In the genomic region with DNA sequence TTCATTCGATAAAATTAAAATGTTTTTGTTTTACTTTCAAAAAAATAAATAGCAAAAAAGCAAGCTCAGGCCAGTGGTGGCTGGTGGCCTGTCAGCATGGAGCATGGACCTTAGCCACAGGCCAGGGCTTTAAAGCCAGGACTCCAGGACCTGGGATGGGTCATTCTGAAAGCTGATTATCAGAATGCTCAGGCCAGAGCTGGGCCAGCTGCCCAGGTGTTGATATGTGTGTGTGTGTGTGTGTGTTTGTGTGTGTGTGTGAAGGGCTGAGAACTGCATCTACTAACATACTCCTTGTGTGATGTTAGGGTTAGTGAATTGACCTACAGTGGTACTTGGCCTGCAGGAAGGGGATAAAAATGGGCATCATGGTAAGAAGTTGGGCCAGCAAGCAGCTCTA, we compare ENCODE assay signal across 14 cellular contexts. TPM values are rescaled to one million over a fixed set of nuclear protein-coding genes. Genes with fewer than 3 reads are reported as not detected.
DNase-seq lines count a peak whose midpoint lies in the region; ATAC-seq and TF ChIP-seq lines count a peak whose summit lies in the region.
"Had no signal": no experiment of that assay in that cellular context is flagged by ENCODE, and none has a peak within 500 bp of the region (broad histone marks: within the 10 kb centered on the region; RNA-seq: fewer than 3 reads in every experiment).

No MANE protein-coding gene starts in this region.

- no peak for TF ChIP-seq RAD21 in IMR-90 (IDR thresholded peaks at IDR 0.05; ENCODE audit: low read length)

- peak overlapping the region; percentile 4 for H3K14ac ChIP-seq in IMR-90 (replicated peaks; ENCODE audit: low read depth, low read length)

- H3K4ac ChIP-seq in IMR-90 (ENCODE audit: low read depth, low read length), result peak overlapping the region; percentile 21

- H4K5ac ChIP-seq in IMR-90 (ENCODE audit: low read depth, low read length), result no peak overlapping the region

- in situ Hi-C loops in IMR-90 (cut with MboI; ENCODE audit: low sequenced_read_pairs), result no loop called here

- no TSS peak for BruUV-seq in IMR-90 (replicated peaks; lab: Mats Ljungman, UMichigan)

- H3K4me3 ChIP-seq in IMR-90 (ENCODE audit: insufficient read depth, low read depth, low read length) (no peak overlapping the region), cardiac muscle cell (no peak overlapping the region), right cardiac atrium (ENCODE audit: low read length) (no peak overlapping the region), thoracic aorta (no peak overlapping the region), gastroesophageal sphincter (no peak overlapping the region)
- H3K4me3 ChIP-seq: A549 had no signal

- no peak overlapping the region for H2AK9ac ChIP-seq in IMR-90 (replicated peaks; ENCODE audit: low read depth, low read length, poor library complexity)

- WGBS in IMR-90 (ENCODE audit: extremely low coverage in 2 of 2, insufficient read length in 1 of 2), 2 experiments, result no CpG with 5 or more reads among the region's 1 CpG
- WGBS in right cardiac atrium, result 82% methylated on average over 1 of the region's 1 CpG
- WGBS in gastroesophageal sphincter (ENCODE audit: low coverage in 1 of 2), 2 donors, result 48 to 86% methylated on average over 1 of the region's 1 CpG

- H3K4me1 ChIP-seq in IMR-90 (ENCODE audit: control insufficient read depth, insufficient read depth, low read length), result peaks cover 18% of the 10 kb centered on the region
- peaks cover 59% of the 10 kb centered on the region for H3K4me1 ChIP-seq in cardiac muscle cell (ENCODE audit: low read depth)
- peaks cover 7% of the 10 kb centered on the region for H3K4me1 ChIP-seq in right cardiac atrium (ENCODE audit: control insufficient read depth, insufficient read depth, low read length)
- peaks cover 37 to 92% of the 10 kb centered on the region in 2 donors for H3K4me1 ChIP-seq in thoracic aorta (ENCODE audit: control insufficient read depth in 1 of 2, low read depth in 2 of 2)
- peaks cover 0 to 9% (median 0%) of the 10 kb centered on the region in 3 donors for H3K4me1 ChIP-seq in gastroesophageal sphincter
- H3K4me1 ChIP-seq: A549, Caco-2 had no signal

- no peak overlapping the region for H3K56ac ChIP-seq in IMR-90 (ENCODE audit: extremely low read depth, insufficient read depth, low read length)

- H3K27me3 ChIP-seq in IMR-90 (ENCODE audit: control insufficient read depth, insufficient read depth, low read length) (no peaks in the 10 kb centered on the region), cardiac muscle cell (no peaks in the 10 kb centered on the region), right cardiac atrium (ENCODE audit: control insufficient read depth, insufficient read depth) (no peaks in the 10 kb centered on the region), thoracic aorta (replicated peaks; ENCODE audit: insufficient read depth) (no peaks in the 10 kb centered on the region), gastroesophageal sphincter (no peaks in the 10 kb centered on the region)

- no peak overlapping the region for H2BK20ac ChIP-seq in IMR-90 (ENCODE audit: low read depth, low read length)

- CTCF ChIA-PET in IMR-90 (lab: Yijun Ruan, JAX), result interaction anchor here (0.6 kb wide), 1 partner anchor 224 kb away, joined by 3 read pairs; no protein-coding TSS in a partner anchor

- no peak overlapping the region for H3K4me2 ChIP-seq in IMR-90 (ENCODE audit: low read depth, low read length)
- H3K4me2 ChIP-seq: A549 had no signal

- intact Hi-C loops in IMR-90 (cut with micrococcal nuclease) (no loop called here), right cardiac atrium (cut with DNase I) (no loop called here)

- H2BK15ac ChIP-seq in IMR-90 (ENCODE audit: low read depth, low read length), result peak overlapping the region; percentile 35; the same call in 1 of the 3 replicates

- no peaks in the 10 kb centered on the region for H3K9me3 ChIP-seq in IMR-90 (ENCODE audit: control insufficient read depth, insufficient read depth, low read length)
- no peaks in the 10 kb centered on the region for H3K9me3 ChIP-seq in cardiac muscle cell (ENCODE audit: low read depth)
- no peaks in the 10 kb centered on the region for H3K9me3 ChIP-seq in right cardiac atrium (ENCODE audit: control insufficient read depth, low read length)
- H3K9me3 ChIP-seq in thoracic aorta, result no peaks in the 10 kb centered on the region
- no peaks in the 10 kb centered on the region for H3K9me3 ChIP-seq in gastroesophageal sphincter
- H3K9me3 ChIP-seq: A549, Caco-2 had no signal

- peak overlapping the region; percentile 40 for H2AK5ac ChIP-seq in IMR-90 (ENCODE audit: low read depth, low read length)

- no peak overlapping the region for H3K9ac ChIP-seq in IMR-90 (ENCODE audit: low read depth, low read length)

- no peak overlapping the region for H4K91ac ChIP-seq in IMR-90 (ENCODE audit: insufficient read depth, low read depth, low read length)

- no peak overlapping the region for H2AFZ ChIP-seq in IMR-90 (replicated peaks; ENCODE audit: low read length, poor library complexity)

- no peak overlapping the region for H4K8ac ChIP-seq in IMR-90 (ENCODE audit: low read depth in 2 of 2, low read length in 2 of 2)

- H3K9me1 ChIP-seq in IMR-90 (ENCODE audit: insufficient read depth, low read length), result peaks cover 35% of the 10 kb centered on the region

- H3K23ac ChIP-seq in IMR-90 (ENCODE audit: low read depth, low read length), result no peak overlapping the region

- POLR2A ChIA-PET in IMR-90 (lab: Charles Lee; ENCODE audit: unreplicated experiment), result no interaction called here

- H2BK120ac ChIP-seq in IMR-90 (ENCODE audit: low read depth, low read length), result no peak overlapping the region

- H3K79me1 ChIP-seq in IMR-90 (ENCODE audit: low read depth in 1 of 2, low read length in 2 of 2), result peaks cover 50 to 84% of the 10 kb centered on the region in 2 experiments

- H2BK5ac ChIP-seq in IMR-90 (ENCODE audit: low read depth, low read length, poor library complexity, severe bottlenecking), result no peak overlapping the region

- ATAC-seq in IMR-90 (ENCODE audit: low read depth), result no peak
- ATAC-seq in right cardiac atrium, result no peak
- ATAC-seq in thoracic aorta (ENCODE audit: insufficient number of reproducible peaks, low FRiP score, low read depth), result no peak
- no peak for ATAC-seq in gastroesophageal sphincter
- no peak for ATAC-seq in HG02840 (IDR thresholded peaks at IDR 0.05; ENCODE audit: low FRiP score, unreplicated experiment)
- ATAC-seq: A549 had no signal

- H4K20me1 ChIP-seq in IMR-90 (ENCODE audit: insufficient read depth, low read length), result peaks cover 24% of the 10 kb centered on the region; the same call in 1 of the 2 replicates

- no peak overlapping the region for H3K18ac ChIP-seq in IMR-90 (ENCODE audit: low read depth, low read length)

- TF ChIP-seq POLR2A in IMR-90 (IDR thresholded peaks at IDR 0.05; ENCODE audit: low read depth, low read length) (no peak), gastroesophageal sphincter (IDR thresholded peaks at IDR 0.05) (no peak)

- no peak for TF ChIP-seq EP300 in gastroesophageal sphincter (IDR thresholded peaks at IDR 0.05)

- H3K36me3 ChIP-seq in IMR-90 (ENCODE audit: control insufficient read depth, insufficient read depth, low read length) (no peaks in the 10 kb centered on the region), cardiac muscle cell (no peaks in the 10 kb centered on the region), thoracic aorta (no peaks in the 10 kb centered on the region), gastroesophageal sphincter (no peaks in the 10 kb centered on the region)

- DNase-seq in IMR-90 (no peak), cardiac muscle cell (ENCODE audit: low read depth in 1 of 2, low spot score in 1 of 2) (no peak), right cardiac atrium (peak in 2 of 3 donors; percentile 55 to 58), thoracic aorta (ENCODE audit: low spot score) (no peak), AG20443 (ENCODE audit: low spot score) (no peak)
- DNase-seq: Caco-2; CD8-positive, alpha-beta memory T cell; DND-41; GDM1; GOT3; H9 had no signal

- TF ChIP-seq CTCF in IMR-90 (conservative IDR thresholded peaks at IDR 0.05; ENCODE audit: low read depth, low read length) (no peak), cardiac muscle cell (IDR thresholded peaks at IDR 0.05; ENCODE audit: low read depth, low read length) (no peak), thoracic aorta (IDR thresholded peaks at IDR 0.05) (no peak), gastroesophageal sphincter (IDR thresholded peaks at IDR 0.05) (no peak)

- H3K27ac ChIP-seq in IMR-90 (ENCODE audit: insufficient read depth, low read length) (no peak overlapping the region), cardiac muscle cell (peak overlapping the region; percentile 89), right cardiac atrium (ENCODE audit: low read length) (no peak overlapping the region), thoracic aorta (peak overlapping the region; percentile 91 to 95), gastroesophageal sphincter (no peak overlapping the region)
- H3K27ac ChIP-seq: A549 had no signal

- dilution Hi-C loops in IMR-90 (cut with HindIII; ENCODE audit: low sequenced_read_pairs, unreplicated experiment), result no loop called here

TF ChIP-seq in IMR-90, 13 proteins besides CTCF, POLR2A, EP300 and RAD21 (continues in another document):
- TF ChIP-seq MXI1 (IDR thresholded peaks at IDR 0.05; ENCODE audit: borderline replicate concordance, low read depth, low read length) (no peak), RFX5 (IDR thresholded peaks at IDR 0.05; ENCODE audit: low read depth, low read length) (no peak), CHD1 (IDR thresholded peaks at IDR 0.05; ENCODE audit: low read depth, low read length) (no peak), MAFK (IDR thresholded peaks at IDR 0.05; ENCODE audit: low read depth, low read length) (no peak), FOS (IDR thresholded peaks at IDR 0.05; ENCODE audit: low read depth, low read length) (no peak)
- TF ChIP-seq, protein P1, sequence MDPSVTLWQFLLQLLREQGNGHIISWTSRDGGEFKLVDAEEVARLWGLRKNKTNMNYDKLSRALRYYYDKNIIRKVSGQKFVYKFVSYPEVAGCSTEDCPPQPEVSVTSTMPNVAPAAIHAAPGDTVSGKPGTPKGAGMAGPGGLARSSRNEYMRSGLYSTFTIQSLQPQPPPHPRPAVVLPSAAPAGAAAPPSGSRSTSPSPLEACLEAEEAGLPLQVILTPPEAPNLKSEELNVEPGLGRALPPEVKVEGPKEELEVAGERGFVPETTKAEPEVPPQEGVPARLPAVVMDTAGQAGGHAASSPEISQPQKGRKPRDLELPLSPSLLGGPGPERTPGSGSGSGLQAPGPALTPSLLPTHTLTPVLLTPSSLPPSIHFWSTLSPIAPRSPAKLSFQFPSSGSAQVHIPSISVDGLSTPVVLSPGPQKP (IDR thresholded peaks at IDR 0.05; ENCODE audit: borderline replicate concordance, low read depth, low read length), result no peak

RNA-seq across cellular contexts. Expression of a gene that starts 21.5 kb away (rescaled TPM):
- total RNA-seq in IMR-90 (2012; rRNA removed), result 14.2 and 20.6 TPM in 2 replicates
- polyA plus RNA-seq in IMR-90 (2012; rRNA removed), result 3.2 and 3.3 TPM in 2 replicates
- 0.88 and 1.4 TPM in 2 replicates for polyA plus RNA-seq in IMR-90 (2012; cell fraction: cytosol; rRNA removed)
- 0.29 and 2.1 TPM in 2 replicates for polyA plus RNA-seq in IMR-90 (2012; cell fraction: nucleus; rRNA removed; ENCODE audit: low replicate concordance)
- total RNA-seq in cardiac muscle cell, result 94.7 and 121 TPM in 2 replicates
- 55.1 and 71.7 TPM in 2 replicates for polyA plus RNA-seq in cardiac muscle cell
- total RNA-seq in right cardiac atrium, result 100 to 1,000 TPM in 1 of 4 donors, 10 to 100 TPM in 3; 82.5 to 130 (median 86.2) TPM
- polyA plus RNA-seq in right cardiac atrium, result 7.6 TPM
- 10 to 100 TPM; 45.9 to 84.2 TPM for total RNA-seq in thoracic aorta
- 1 to 10 TPM; 2.0 to 8.2 (median 3.6) TPM for total RNA-seq in gastroesophageal sphincter
- total RNA-seq: CD8-positive, alpha-beta memory T cell had no signal

Comparison
In these comparisons a context has a peak if more than half of its experiments do, and no peak if none do; other contexts are left out.
1. DNase-seq: peak in right cardiac atrium (2 of 3); none in IMR-90 (single experiment), cardiac muscle cell (0 of 2), thoracic aorta (single experiment) and AG20443 (single experiment).
2. H3K27ac ChIP-seq: peak in cardiac muscle cell (single experiment) and thoracic aorta (2 of 2); none in IMR-90 (single experiment), right cardiac atrium (single experiment) and gastroesophageal sphincter (0 of 4).